ENCODE assay signal across 15 cellular contexts in the genomic region with DNA sequence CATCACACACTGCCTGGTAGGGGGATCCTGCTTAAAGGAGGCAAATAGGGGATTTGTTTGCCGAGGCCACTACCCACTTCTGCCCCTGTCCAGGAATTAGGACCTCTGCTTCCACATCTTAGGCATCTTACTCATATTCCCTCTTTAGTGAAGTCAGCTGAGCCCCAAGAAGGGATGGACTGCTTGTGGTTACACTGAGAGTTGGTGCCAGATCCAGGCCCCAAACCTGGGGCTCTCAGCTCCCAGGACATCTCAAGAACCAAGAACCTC. TPM values are rescaled to one million over a fixed set of nuclear protein-coding genes. Genes with fewer than 3 reads are reported as not detected.
DNase-seq lines count a peak whose midpoint lies in the region; TF ChIP-seq lines count a peak whose summit lies in the region.
"Had no signal": no experiment of that assay in that cellular context is flagged by ENCODE, and none has a peak within 500 bp of the region (broad histone marks: within the 10 kb centered on the region; RNA-seq: fewer than 3 reads in every experiment).

No MANE protein-coding gene starts in this region.

- H3K36me3 Mint-ChIP-seq in brain, result no peaks in the 10 kb centered on the region

- TF ChIP-seq CTCF in HEK293 (tag by site-specific recombination; IDR thresholded peaks at IDR 0.05) (no peak), brain (conservative IDR thresholded peaks at IDR 0.05) (no peak), tibial artery (IDR thresholded peaks at IDR 0.05) (no peak), esophagus squamous epithelium (IDR thresholded peaks at IDR 0.05) (no peak)

- H3K27ac Mint-ChIP-seq in brain, result peak overlapping the region in 1 of 5 experiments; percentile 42
- H3K27ac Mint-ChIP-seq: CD14-positive monocyte had no signal

- H3K4me3 ChIP-seq in HEK293 (ENCODE audit: low read depth, low read length) (no peak overlapping the region), tibial artery (no peak overlapping the region), esophagus squamous epithelium (no peak overlapping the region)

- H3K9me3 ChIP-seq in HEK293 (ENCODE audit: control insufficient read depth, insufficient read depth, low read depth, low read length) (no peaks in the 10 kb centered on the region), tibial artery (no peaks in the 10 kb centered on the region), esophagus squamous epithelium (no peaks in the 10 kb centered on the region)

- TF ChIP-seq POLR2A in esophagus squamous epithelium (IDR thresholded peaks at IDR 0.05), result no peak

- H3K27ac ChIP-seq in HEK293 (ENCODE audit: extremely low read depth, low read depth, low read length) (no peak overlapping the region), tibial artery (no peak overlapping the region), esophagus squamous epithelium (no peak overlapping the region)

- CTCF ChIA-PET in HEK293 (lab: Yijun Ruan, JAX), result interaction anchor here (0.8 kb wide), 1 partner anchor 12 kb away, joined by 4 read pairs; no protein-coding TSS in a partner anchor

- H3K36me3 ChIP-seq in HEK293 (ENCODE audit: control insufficient read depth in 2 of 2, insufficient read depth in 1 of 2, low read length in 2 of 2) (no peaks in the 10 kb centered on the region), tibial artery (no peaks in the 10 kb centered on the region), esophagus squamous epithelium (peaks cover 0 to 10% (median 0%) of the 10 kb centered on the region in 3 donors)

- H3K4me1 Mint-ChIP-seq in brain, result peaks cover 15% of the 10 kb centered on the region

- POLR2A ChIA-PET in HEK293 (lab: Yijun Ruan, JAX), result no interaction called here

- peaks cover 23% of the 10 kb centered on the region for H3K27me3 Mint-ChIP-seq in brain

- H3K4me3 Mint-ChIP-seq in brain, result peak overlapping the region; percentile 24 to 84 (median 80)

- H3K27me3 ChIP-seq in tibial artery (peaks cover 7 to 59% of the 10 kb centered on the region in 2 donors), esophagus squamous epithelium (peaks cover 0 to 76% (median 10%) of the 10 kb centered on the region in 4 donors)

- H3K4me1 ChIP-seq in HEK293 (ENCODE audit: control insufficient read depth, insufficient read depth, low read length), result no peaks in the 10 kb centered on the region
- peaks cover 0 to 19% (median 12%) of the 10 kb centered on the region in 4 donors for H3K4me1 ChIP-seq in tibial artery
- peaks cover 13 to 27% (median 17%) of the 10 kb centered on the region in 3 donors for H3K4me1 ChIP-seq in esophagus squamous epithelium

- intact Hi-C loops in tibial artery (cut with DNase I; ENCODE audit: low total_unique reads), result no loop called here
- intact Hi-C loops in esophagus squamous epithelium (cut with DNase I), result no loop called here

- 15 to 54% methylated on average over 1 of the region's 1 CpG for WGBS in esophagus squamous epithelium, 2 donors

- peak; percentile 0 to 1 for DNase-seq in activated CD4-positive, alpha-beta T cell treated with anti-CD3 and anti-CD28 coated beads for 4 hours
- DNase-seq in activated CD4-positive, alpha-beta T cell treated with anti-CD3 and anti-CD28 coated beads for 1 hour, result no peak
- DNase-seq in tibial artery (peak; percentile 15 to 62), mucosa of gallbladder (ENCODE audit: low spot score) (no peak), esophagus squamous epithelium (lab: John Stamatoyannopoulos, UW) (no peak), NCI-H2081 treated with DMSO at 0.1 percent for 48 hours (lab: John Stamatoyannopoulos, UW) (no peak)
- DNase-seq: GDM1, MV-4-11, NCI-H1436, SHP77 treated with DMSO at 0.1 percent for 48 hours had no signal

- H3K9me3 Mint-ChIP-seq in brain, result peaks cover 0 to 3% (median 0%) of the 10 kb centered on the region in 5 experiments

TF ChIP-seq in HEK293, 187 proteins besides CTCF, POLR2A, EP300 and RAD21:
- TF ChIP-seq, protein P1, sequence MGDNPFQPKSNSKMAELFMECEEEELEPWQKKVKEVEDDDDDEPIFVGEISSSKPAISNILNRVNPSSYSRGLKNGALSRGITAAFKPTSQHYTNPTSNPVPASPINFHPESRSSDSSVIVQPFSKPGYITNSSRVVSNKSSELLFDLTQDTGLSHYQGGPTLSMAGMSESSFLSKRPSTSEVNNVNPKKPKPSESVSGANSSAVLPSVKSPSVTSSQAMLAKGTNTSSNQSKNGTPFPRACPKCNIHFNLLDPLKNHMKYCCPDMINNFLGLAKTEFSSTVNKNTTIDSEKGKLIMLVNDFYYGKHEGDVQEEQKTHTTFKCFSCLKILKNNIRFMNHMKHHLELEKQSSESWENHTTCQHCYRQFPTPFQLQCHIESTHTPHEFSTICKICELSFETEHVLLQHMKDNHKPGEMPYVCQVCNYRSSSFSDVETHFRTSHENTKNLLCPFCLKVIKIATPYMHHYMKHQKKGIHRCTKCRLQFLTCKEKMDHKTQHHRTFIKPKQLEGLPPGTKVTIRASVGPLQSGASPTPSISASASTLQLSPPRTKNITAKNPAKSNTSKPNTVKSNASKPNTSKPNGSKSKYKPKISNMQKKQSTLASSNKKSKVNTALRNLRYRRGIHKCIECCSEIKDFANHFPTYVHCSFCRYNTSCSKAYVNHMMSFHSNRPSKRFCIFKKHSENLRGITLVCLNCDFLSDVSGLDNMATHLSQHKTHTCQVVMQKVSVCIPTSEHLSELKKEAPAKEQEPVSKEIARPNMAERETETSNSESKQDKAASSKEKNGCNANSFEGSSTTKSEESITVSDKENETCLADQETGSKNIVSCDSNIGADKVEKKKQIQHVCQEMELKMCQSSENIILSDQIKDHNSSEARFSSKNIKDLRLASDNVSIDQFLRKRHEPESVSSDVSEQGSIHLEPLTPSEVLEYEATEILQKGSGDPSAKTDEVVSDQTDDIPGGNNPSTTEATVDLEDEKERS (tag by site-specific recombination; IDR thresholded peaks at IDR 0.05), result no peak
- TF ChIP-seq MYNN (tag by site-specific recombination; IDR thresholded peaks at IDR 0.05; ENCODE audit: borderline replicate concordance) (no peak), GLI2 (tag by site-specific recombination; IDR thresholded peaks at IDR 0.05; ENCODE audit: borderline replicate concordance, low read depth) (no peak), ZNF174 (tag by site-specific recombination; IDR thresholded peaks at IDR 0.05) (no peak), ZNF423 (tag by site-specific recombination; IDR thresholded peaks at IDR 0.05) (no peak), ZNF791 (tag by site-specific recombination; IDR thresholded peaks at IDR 0.05) (no peak)
- TF ChIP-seq, protein P2, sequence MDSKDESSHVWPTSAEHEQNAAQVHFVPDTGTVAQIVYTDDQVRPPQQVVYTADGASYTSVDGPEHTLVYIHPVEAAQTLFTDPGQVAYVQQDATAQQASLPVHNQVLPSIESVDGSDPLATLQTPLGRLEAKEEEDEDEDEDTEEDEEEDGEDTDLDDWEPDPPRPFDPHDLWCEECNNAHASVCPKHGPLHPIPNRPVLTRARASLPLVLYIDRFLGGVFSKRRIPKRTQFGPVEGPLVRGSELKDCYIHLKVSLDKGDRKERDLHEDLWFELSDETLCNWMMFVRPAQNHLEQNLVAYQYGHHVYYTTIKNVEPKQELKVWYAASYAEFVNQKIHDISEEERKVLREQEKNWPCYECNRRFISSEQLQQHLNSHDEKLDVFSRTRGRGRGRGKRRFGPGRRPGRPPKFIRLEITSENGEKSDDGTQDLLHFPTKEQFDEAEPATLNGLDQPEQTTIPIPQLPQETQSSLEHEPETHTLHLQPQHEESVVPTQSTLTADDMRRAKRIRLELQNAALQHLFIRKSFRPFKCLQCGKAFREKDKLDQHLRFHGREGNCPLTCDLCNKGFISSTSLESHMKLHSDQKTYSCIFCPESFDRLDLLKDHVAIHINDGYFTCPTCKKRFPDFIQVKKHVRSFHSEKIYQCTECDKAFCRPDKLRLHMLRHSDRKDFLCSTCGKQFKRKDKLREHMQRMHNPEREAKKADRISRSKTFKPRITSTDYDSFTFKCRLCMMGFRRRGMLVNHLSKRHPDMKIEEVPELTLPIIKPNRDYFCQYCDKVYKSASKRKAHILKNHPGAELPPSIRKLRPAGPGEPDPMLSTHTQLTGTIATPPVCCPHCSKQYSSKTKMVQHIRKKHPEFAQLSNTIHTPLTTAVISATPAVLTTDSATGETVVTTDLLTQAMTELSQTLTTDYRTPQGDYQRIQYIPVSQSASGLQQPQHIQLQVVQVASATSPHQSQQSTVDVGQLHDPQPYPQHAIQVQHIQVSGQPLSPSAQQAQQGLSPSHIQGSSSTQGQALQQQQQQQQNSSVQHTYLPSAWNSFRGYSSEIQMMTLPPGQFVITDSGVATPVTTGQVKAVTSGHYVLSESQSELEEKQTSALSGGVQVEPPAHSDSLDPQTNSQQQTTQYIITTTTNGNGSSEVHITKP (tag by site-specific recombination; IDR thresholded peaks at IDR 0.05), result 0 out of 2 replicates have a peak, but pooled peaks have one; percentile 40

RNA-seq across cellular contexts. Expression of a gene that starts 1.6 kb away (rescaled TPM):
- polyA plus RNA-seq in brain (ENCODE audit: insufficient read depth, low read depth, low replicate concordance), result not detected
- total RNA-seq in mucosa of gallbladder (14.8 TPM), esophagus squamous epithelium (1 to 10 TPM; 7.6 to 8.3 (median 8.1) TPM)
- total RNA-seq: A172, LHCN-M2 had no signal
- polyA plus RNA-seq: CD14-positive monocyte had no signal

RNA-seq across cellular contexts. Expression of a gene that starts 20.9 kb away (rescaled TPM):
- 0.51 TPM for polyA plus RNA-seq in brain (ENCODE audit: insufficient read depth, low read depth, low replicate concordance)
- total RNA-seq in mucosa of gallbladder, result 1.4 TPM
- 1 to 10 TPM in 2 of 4 donors, under 1 TPM in 2; 0.31 to 2.7 (median 1.0) TPM for total RNA-seq in esophagus squamous epithelium
- total RNA-seq: A172 had no signal

Comparison
In these comparisons a context has a peak if more than half of its experiments do, and no peak if none do; other contexts are left out.
1. DNase-seq: peak in activated CD4-positive, alpha-beta T cell treated with anti-CD3 and anti-CD28 coated beads for 4 hours (2 of 2) and tibial artery (2 of 2); none in activated CD4-positive, alpha-beta T cell treated with anti-CD3 and anti-CD28 coated beads for 1 hour (single experiment), mucosa of gallbladder (single experiment), esophagus squamous epithelium (single experiment) and NCI-H2081 treated with DMSO at 0.1 percent for 48 hours (single experiment).